31 cellular contexts compared by ENCODE assay signal in the genomic region with DNA sequence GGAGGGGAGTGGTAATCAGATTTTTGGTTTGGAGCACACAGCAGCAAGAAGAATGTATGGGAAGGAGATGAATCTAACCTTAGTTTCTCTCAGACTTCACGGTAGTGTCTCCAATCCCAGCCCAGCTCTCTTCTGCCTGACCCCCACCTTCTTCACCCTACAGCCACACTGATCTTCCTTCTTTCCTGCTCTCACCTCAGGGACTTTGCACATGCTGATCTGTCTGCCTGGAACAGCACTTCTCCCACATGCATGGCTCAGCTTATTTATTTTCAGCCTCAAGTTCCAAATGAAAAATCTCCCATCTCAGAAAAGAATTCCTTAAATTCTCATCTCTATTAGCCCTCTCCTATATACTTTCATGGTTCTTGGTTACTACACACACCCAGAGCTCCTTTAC. TPM values are rescaled to one million over a fixed set of nuclear protein-coding genes. Genes with fewer than 3 reads are reported as not detected.
"Had no signal": no experiment of that assay in that cellular context is flagged by ENCODE, and none has a peak within 500 bp of the region (broad histone marks: within the 10 kb centered on the region; RNA-seq: fewer than 3 reads in every experiment).

No MANE protein-coding gene starts in this region.

- H3K9me3 Mint-ChIP-seq: activated B cell treated with CpG ODN at 0.5 μM for 24 hours; activated CD4-positive, alpha-beta memory T cell treated with anti-CD3 and anti-CD28 coated beads, Interleukin-2, amount 10 ng/mL, durations not matched to agents 7 days and 5 days; activated naive CD4-positive, alpha-beta T cell treated with anti-CD3 and anti-CD28 coated beads, Interleukin-2, amount 10 ng/mL, durations not matched to agents 7 days and 5 days; activated naive CD4-positive, alpha-beta T cell treated with anti-CD3 and anti-CD28 coated beads, Interleukin-2, amount 50 U/mL, for 72 hours; activated T-cell treated with anti-CD3 and anti-CD28 coated beads, Interleukin-2, amount 50 U/mL, for 24 hours; activated T-cell treated with anti-CD3 and anti-CD28 coated beads, Interleukin-2, amount 50 U/mL, for 72 hours; central memory CD8-positive, alpha-beta T cell; dendritic cell treated with granulocyte-macrophage colony-stimulating factor and Interleukin-4, amounts not matched to agents 40 ng/mL and 50 ng/mL, for 4 days; endodermal cell; T-cell; T-helper 1 cell treated with Interleukin-12 subunit alpha and Interleukin-12 subunit beta and Interleukin-4 antibody, amounts not matched to agents 30 μg/mL and 1 μg/mL, for 36 hours; T-helper 2 cell treated with Interferon-gamma antibody and Interleukin-4, amounts not matched to agents 5 μg/mL and 100 μg/mL, for 36 hours had no signal

- H3K4me3 Mint-ChIP-seq: activated B cell treated with CpG ODN at 0.5 μM for 24 hours; activated CD4-positive, alpha-beta memory T cell treated with anti-CD3 and anti-CD28 coated beads, Interleukin-2, amount 10 ng/mL, durations not matched to agents 7 days and 5 days; activated naive CD4-positive, alpha-beta T cell treated with anti-CD3 and anti-CD28 coated beads, Interleukin-2, amount 10 ng/mL, durations not matched to agents 7 days and 5 days; activated T-cell treated with anti-CD3 and anti-CD28 coated beads, Interleukin-2, amount 50 U/mL, for 24 hours; activated T-cell treated with anti-CD3 and anti-CD28 coated beads, Interleukin-2, amount 50 U/mL, for 72 hours; central memory CD8-positive, alpha-beta T cell; dendritic cell treated with granulocyte-macrophage colony-stimulating factor and Interleukin-4, amounts not matched to agents 40 ng/mL and 50 ng/mL, for 4 days; endodermal cell; T-cell; T-helper 1 cell treated with Interleukin-12 subunit alpha and Interleukin-12 subunit beta and Interleukin-4 antibody, amounts not matched to agents 30 μg/mL and 1 μg/mL, for 36 hours; T-helper 2 cell treated with Interferon-gamma antibody and Interleukin-4, amounts not matched to agents 5 μg/mL and 100 μg/mL, for 36 hours had no signal

- ATAC-seq: activated CD4-positive, CD25-positive, alpha-beta regulatory T cell treated with anti-CD3 and anti-CD28 coated beads, Interleukin-2, amount 50 U/mL, for 24 hours; activated naive CD4-positive, alpha-beta T cell treated with anti-CD3 and anti-CD28 coated beads, Interleukin-2, amount 50 U/mL, for 72 hours; activated T-cell treated with anti-CD3 and anti-CD28 coated beads, Interleukin-2, amount 50 U/mL, for 72 hours; esophagus mucosa; heart left ventricle; T-cell had no signal

- H3K27me3 Mint-ChIP-seq: activated B cell treated with CpG ODN at 0.5 μM for 24 hours; activated CD4-positive, alpha-beta memory T cell treated with anti-CD3 and anti-CD28 coated beads, Interleukin-2, amount 10 ng/mL, durations not matched to agents 7 days and 5 days; activated T-cell treated with anti-CD3 and anti-CD28 coated beads, Interleukin-2, amount 50 U/mL, for 24 hours; central memory CD8-positive, alpha-beta T cell; T-cell had no signal

- H3K27ac Mint-ChIP-seq: activated B cell treated with CpG ODN at 0.5 μM for 24 hours; activated CD4-positive, alpha-beta memory T cell treated with anti-CD3 and anti-CD28 coated beads, Interleukin-2, amount 10 ng/mL, durations not matched to agents 7 days and 5 days; activated naive CD4-positive, alpha-beta T cell treated with anti-CD3 and anti-CD28 coated beads, Interleukin-2, amount 10 ng/mL, durations not matched to agents 7 days and 5 days; activated naive CD4-positive, alpha-beta T cell treated with anti-CD3 and anti-CD28 coated beads, Interleukin-2, amount 50 U/mL, for 72 hours; activated T-cell treated with anti-CD3 and anti-CD28 coated beads, Interleukin-2, amount 50 U/mL, for 24 hours; activated T-cell treated with anti-CD3 and anti-CD28 coated beads, Interleukin-2, amount 50 U/mL, for 72 hours; dendritic cell treated with granulocyte-macrophage colony-stimulating factor and Interleukin-4, amounts not matched to agents 40 ng/mL and 50 ng/mL, for 4 days; endodermal cell; T-cell; T-helper 1 cell treated with Interleukin-12 subunit alpha and Interleukin-12 subunit beta and Interleukin-4 antibody, amounts not matched to agents 30 μg/mL and 1 μg/mL, for 36 hours; T-helper 2 cell treated with Interferon-gamma antibody and Interleukin-4, amounts not matched to agents 5 μg/mL and 100 μg/mL, for 36 hours had no signal

- H3K36me3 Mint-ChIP-seq: activated naive CD4-positive, alpha-beta T cell treated with anti-CD3 and anti-CD28 coated beads, Interleukin-2, amount 50 U/mL, for 72 hours; T-cell had no signal

- DNase-seq: activated B cell treated with CpG ODN at 0.5 μM for 24 hours; activated CD4-positive, alpha-beta memory T cell treated with anti-CD3 and anti-CD28 coated beads, Interleukin-2, amount 10 ng/mL, durations not matched to agents 7 days and 5 days; activated CD4-positive, alpha-beta T cell treated with anti-CD3 and anti-CD28 coated beads for 48 hours; activated CD8-positive, alpha-beta memory T cell treated with anti-CD3 and anti-CD28 coated beads, Interleukin-2, amount 50 U/mL, for 48 hours; activated gamma-delta T cell; activated naive CD4-positive, alpha-beta T cell; activated naive CD4-positive, alpha-beta T cell treated with anti-CD3 and anti-CD28 coated beads, Interleukin-2, amount 10 ng/mL, durations not matched to agents 7 days and 5 days; activated T-cell treated with anti-CD3 and anti-CD28 coated beads for 4 hours; activated T-cell treated with anti-CD3 and anti-CD28 coated beads, Interleukin-2, amount 50 U/mL, for 24 hours; activated T-cell treated with anti-CD3 and anti-CD28 coated beads, Interleukin-2, amount 50 U/mL, for 72 hours; amniotic stem cell; anterior cingulate cortex; brain microvascular endothelial cell; dorsolateral prefrontal cortex; effector memory CD4-positive, alpha-beta T cell; endodermal cell; foreskin fibroblast; glutamatergic neuron; heart left ventricle; T-cell; T1000; WERI-Rb-1 had no signal

RNA-seq across cellular contexts. Expression of gene MCOLN2, which starts 55.1 kb away (rescaled TPM):
- total RNA-seq: cerebellum, frontal cortex had no signal
- polyA plus RNA-seq: heart left ventricle had no signal
